In the genomic region with DNA sequence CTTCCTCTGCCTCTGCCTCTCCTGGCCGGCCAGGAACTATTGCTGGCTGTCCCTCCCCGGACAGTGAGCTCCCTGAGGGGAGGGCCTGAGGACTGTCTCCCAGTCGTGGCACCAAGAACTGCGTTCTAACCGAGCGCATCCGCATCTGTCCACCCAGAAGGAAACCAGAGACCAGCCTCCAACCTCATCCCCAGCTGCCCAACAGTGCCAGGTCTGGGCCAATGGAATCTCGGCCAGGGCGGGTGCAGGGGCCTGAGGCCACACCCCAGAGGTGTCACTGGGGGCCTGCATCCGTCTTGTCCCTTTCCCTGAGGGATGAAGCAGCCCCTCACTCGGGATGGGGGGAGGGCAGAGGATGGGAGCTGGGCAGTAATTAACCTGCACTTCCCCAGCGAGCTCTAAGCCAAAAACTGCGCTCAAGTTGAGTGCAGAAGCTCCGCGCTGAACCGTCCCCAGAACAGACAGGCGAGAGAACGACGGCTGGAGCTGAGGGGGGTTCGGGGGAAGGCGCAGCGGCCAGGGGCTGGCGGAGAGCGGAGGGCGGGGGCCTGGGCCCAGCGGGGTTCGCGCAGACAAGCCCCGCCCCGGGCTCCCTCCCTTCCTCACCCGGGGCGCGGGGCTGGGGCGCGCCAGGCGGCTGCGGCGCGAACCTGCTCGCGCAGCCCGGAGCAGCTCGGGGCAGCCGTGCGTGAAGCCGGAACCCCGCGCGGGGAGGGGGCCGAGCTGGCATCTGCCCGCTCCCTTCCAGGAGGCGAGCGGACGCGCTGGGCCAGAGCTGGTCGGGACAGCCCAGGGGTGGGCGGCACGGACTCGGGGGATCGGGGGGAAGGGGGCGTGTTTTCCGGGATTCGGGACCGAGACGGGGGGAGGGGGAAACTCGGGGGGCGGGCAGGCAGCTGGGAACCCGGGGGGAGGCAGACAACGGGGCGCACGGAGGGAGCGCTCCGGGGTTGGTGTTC, we compare ENCODE assay signal across 9 cellular contexts. TPM values are rescaled to one million over a fixed set of nuclear protein-coding genes. Genes with fewer than 3 reads are reported as not detected.
A peak's percentile ranks its signal among the peaks of the same experiment; 100 is the strongest.
DNase-seq lines count a peak whose midpoint lies in the region; ATAC-seq, FAIRE-seq and TF ChIP-seq lines count a peak whose summit lies in the region.
"Had no signal": no experiment of that assay in that cellular context is flagged by ENCODE, and none has a peak within 500 bp of the region (broad histone marks: within the 10 kb centered on the region; RNA-seq: fewer than 3 reads in every experiment).

No MANE protein-coding gene starts in this region.

- TF ChIP-seq RAD21 in IMR-90 (IDR thresholded peaks at IDR 0.05; ENCODE audit: low read length) = no peak

- H2BK20ac ChIP-seq in IMR-90 (ENCODE audit: low read depth, low read length) = no peak overlapping the region

- H3K27ac ChIP-seq in IMR-90 (ENCODE audit: insufficient read depth, low read length) (peak overlapping the region; percentile 84), RWPE1 (peak overlapping the region; percentile 98)

- H2AK9ac ChIP-seq in IMR-90 (replicated peaks; ENCODE audit: low read depth, low read length, poor library complexity) = peak overlapping the region; percentile 48

- H3K36me3 ChIP-seq in IMR-90 (ENCODE audit: control insufficient read depth, insufficient read depth, low read length) (no peaks in the 10 kb centered on the region), neuron (ENCODE audit: insufficient read depth, low read length) (no peaks in the 10 kb centered on the region)

- WGBS in IMR-90 (ENCODE audit: extremely low coverage in 2 of 2, insufficient read length in 1 of 2), 2 experiments = 7% methylated on average over 5 of the region's 73 CpGs; no CpG with 5 or more reads in 1 of the 2 experiments

- H2AFZ ChIP-seq in IMR-90 (replicated peaks; ENCODE audit: low read length, poor library complexity) = peak overlapping the region; percentile 95
- peak overlapping the region; percentile 52 for H2AFZ ChIP-seq in neuron (ENCODE audit: low read depth, low read length)

- no peak overlapping the region for H2BK15ac ChIP-seq in IMR-90 (ENCODE audit: low read depth, low read length)

- H3K9me3 ChIP-seq in IMR-90 (ENCODE audit: control insufficient read depth, insufficient read depth, low read length) = no peaks in the 10 kb centered on the region
- H3K9me3 ChIP-seq in neuron (ENCODE audit: low read length) = no peaks in the 10 kb centered on the region

- peak overlapping the region; percentile 78 for H4K91ac ChIP-seq in IMR-90 (ENCODE audit: insufficient read depth, low read depth, low read length)

- peak overlapping the region; percentile 59 to 71; a peak in 3 of 4 replicates for H4K8ac ChIP-seq in IMR-90 (ENCODE audit: low read depth in 2 of 2, low read length in 2 of 2)

- POLR2A ChIA-PET in IMR-90 (lab: Charles Lee; ENCODE audit: unreplicated experiment) = interaction anchor here (0.6 kb wide), 1 partner anchor 44 kb away, joined by 12 read pairs; no protein-coding TSS in a partner anchor
- POLR2A ChIA-PET in RWPE1 (lab: Yijun Ruan, JAX; ENCODE audit: low non-redundant PET) = interaction anchor here (1.0 to 2.1 kb wide), 7 partner anchors 11 to 53 kb away, joined by 3 to 11 read pairs (median 5); a partner anchor contains a TSS

- TF ChIP-seq POLR2A in IMR-90 (IDR thresholded peaks at IDR 0.05; ENCODE audit: low read depth, low read length) = no peak

- dilution Hi-C loops in IMR-90 (cut with HindIII; ENCODE audit: low sequenced_read_pairs, unreplicated experiment) = no loop called here

- H3K56ac ChIP-seq in IMR-90 (ENCODE audit: extremely low read depth, insufficient read depth, low read length) = no peak overlapping the region; the same call in 1 of the 2 replicates

- peak overlapping the region; percentile 76; the same call in 1 of the 2 replicates for H3K23ac ChIP-seq in IMR-90 (ENCODE audit: low read depth, low read length)

- H2AK5ac ChIP-seq in IMR-90 (ENCODE audit: low read depth, low read length) = peak overlapping the region; percentile 43

- peaks cover 18% of the 10 kb centered on the region for H3K4me1 ChIP-seq in IMR-90 (ENCODE audit: control insufficient read depth, insufficient read depth, low read length)
- peaks cover 8% of the 10 kb centered on the region for H3K4me1 ChIP-seq in neuron (ENCODE audit: insufficient read depth, low read length)

- H2BK120ac ChIP-seq in IMR-90 (ENCODE audit: low read depth, low read length) = peak overlapping the region; percentile 72; the same call in 1 of the 2 replicates

- ATAC-seq in GM21447 (IDR thresholded peaks at IDR 0.05; ENCODE audit: unreplicated experiment) = peak; percentile 44
- peak; percentile 72 for ATAC-seq in IMR-90 (ENCODE audit: low read depth)

- BruUV-seq in IMR-90 (replicated peaks; lab: Mats Ljungman, UMichigan) = no TSS peak

- peak overlapping the region; percentile 82 for H3K4ac ChIP-seq in IMR-90 (ENCODE audit: low read depth, low read length)

- H2BK5ac ChIP-seq in IMR-90 (ENCODE audit: low read depth, low read length, poor library complexity, severe bottlenecking) = peak overlapping the region; percentile 77

- no peak for FAIRE-seq in frontal cortex (lab: Jason Lieb, UNC)
- FAIRE-seq: islet of Langerhans had no signal

- DNase-seq in DMS 273 treated with DMSO at 0.1 percent for 48 hours (lab: John Stamatoyannopoulos, UW) (peak; percentile 34), IMR-90 (peak; percentile 62), RWPE1 (ENCODE audit: low spot score) (peak; percentile 88), frontal cortex (ENCODE audit: low spot score in 2 of 2) (peak; percentile 88 to 90), superior temporal gyrus (ENCODE audit: extremely low spot score) (peak; percentile 81)
- peak; percentile 64 for DNase-seq in activated naive CD4-positive, alpha-beta T cell treated with Interleukin-2 at 50 U/mL for 16 hours

- H3K9ac ChIP-seq in IMR-90 (ENCODE audit: low read depth, low read length) = peak overlapping the region; percentile 66

- H3K9me1 ChIP-seq in IMR-90 (ENCODE audit: insufficient read depth, low read length) = peaks cover 9% of the 10 kb centered on the region; the same call in 1 of the 2 replicates

- peak overlapping the region; percentile 80 for H3K4me2 ChIP-seq in IMR-90 (ENCODE audit: low read depth, low read length)

- intact Hi-C loops in IMR-90 (cut with micrococcal nuclease) = loop anchor here (1.0 to 2.0 kb wide), 3 partner anchors 27 to 51 kb away; no protein-coding TSS in a partner anchor

- no peaks in the 10 kb centered on the region for H4K20me1 ChIP-seq in IMR-90 (ENCODE audit: insufficient read depth, low read length)

- peak overlapping the region; percentile 35 for H4K5ac ChIP-seq in IMR-90 (ENCODE audit: low read depth, low read length)

- CTCF ChIA-PET in IMR-90 (lab: Yijun Ruan, JAX) = interaction anchor here (0.6 to 1.2 kb wide), 3 partner anchors 54 to 366 kb away, joined by 3 to 4 read pairs (median 3); a partner anchor contains a TSS
- CTCF ChIA-PET in RWPE1 (lab: Yijun Ruan, JAX) = interaction anchor here (0.5 to 1.9 kb wide), 12 partner anchors 11 to 310 kb away, joined by 3 to 11 read pairs (median 4); a partner anchor contains a TSS

- peak overlapping the region; percentile 61; the same call in 1 of the 2 replicates for H3K14ac ChIP-seq in IMR-90 (replicated peaks; ENCODE audit: low read depth, low read length)

- peak overlapping the region; percentile 29; the same call in 1 of the 2 replicates for H3K18ac ChIP-seq in IMR-90 (ENCODE audit: low read depth, low read length)

- peak overlapping the region; percentile 88 for H3K4me3 ChIP-seq in IMR-90 (ENCODE audit: insufficient read depth, low read depth, low read length)
- peak overlapping the region; percentile 39 for H3K4me3 ChIP-seq in neuron (ENCODE audit: low read length)

- TF ChIP-seq CTCF in IMR-90 (conservative IDR thresholded peaks at IDR 0.05; ENCODE audit: low read depth, low read length) (0 out of 2 replicates have a peak, but pooled peaks have one; percentile 2), RWPE1 (conservative IDR thresholded peaks at IDR 0.05; ENCODE audit: low read depth) (no peak)

- in situ Hi-C loops in IMR-90 (cut with MboI; ENCODE audit: low sequenced_read_pairs) = no loop called here

- H3K27me3 ChIP-seq in IMR-90 (ENCODE audit: control insufficient read depth, insufficient read depth, low read length) (no peaks in the 10 kb centered on the region), neuron (ENCODE audit: insufficient read depth, low read length) (peaks cover 39% of the 10 kb centered on the region)

- peaks cover 6 to 23% of the 10 kb centered on the region in 2 experiments; a peak in 2 of 4 replicates for H3K79me1 ChIP-seq in IMR-90 (ENCODE audit: low read depth in 1 of 2, low read length in 2 of 2)

TF ChIP-seq in IMR-90, 13 proteins besides CTCF, POLR2A, EP300 and RAD21 (continues in another document):
- TF ChIP-seq NFE2L2 (IDR thresholded peaks at IDR 0.05; ENCODE audit: low read depth, low read length) = no peak
- TF ChIP-seq RCOR1 (IDR thresholded peaks at IDR 0.05; ENCODE audit: insufficient replicate concordance, low read length) = no peak

RNA-seq across cellular contexts. Expression of a gene that starts 1.4 kb away (rescaled TPM):
- total RNA-seq in IMR-90 (2012; rRNA removed) (4.4 and 4.5 TPM in 2 replicates), frontal cortex (1.6 TPM)
- polyA plus RNA-seq in IMR-90 (2012; rRNA removed) = 4.7 and 4.9 TPM in 2 replicates
- polyA plus RNA-seq in IMR-90 (2012; cell fraction: cytosol; rRNA removed) = 3.7 and 4.9 TPM in 2 replicates
- polyA plus RNA-seq in IMR-90 (2012; cell fraction: nucleus; rRNA removed; ENCODE audit: low replicate concordance) = 8.0 and 14.7 TPM in 2 replicates

RNA-seq across cellular contexts. Expression of a gene that starts 13.2 kb away (rescaled TPM):
- total RNA-seq in IMR-90 (2012; rRNA removed) (not detected in 2 replicates), frontal cortex (under 0.01 TPM)
- polyA plus RNA-seq in IMR-90 (2012; rRNA removed) = not detected in 2 replicates
- not detected in 2 replicates for polyA plus RNA-seq in IMR-90 (2012; cell fraction: cytosol; rRNA removed)
- polyA plus RNA-seq in IMR-90 (2012; cell fraction: nucleus; rRNA removed; ENCODE audit: low replicate concordance) = not detected in 2 replicates

RNA-seq across cellular contexts. Expression of a gene that starts 45.7 kb away (rescaled TPM):
- total RNA-seq in IMR-90 (2012; rRNA removed) (0.28 and 0.54 TPM in 2 replicates), frontal cortex (9.4 TPM)
- polyA plus RNA-seq in IMR-90 (2012; rRNA removed) = 3.8 and 4.3 TPM in 2 replicates
- 2.6 and 3.8 TPM in 2 replicates for polyA plus RNA-seq in IMR-90 (2012; cell fraction: cytosol; rRNA removed)
- 11.0 and 15.2 TPM in 2 replicates for polyA plus RNA-seq in IMR-90 (2012; cell fraction: nucleus; rRNA removed; ENCODE audit: low replicate concordance)

RNA-seq across cellular contexts. Expression of a gene that starts 46.6 kb away (rescaled TPM):
- total RNA-seq in IMR-90 (2012; rRNA removed) (not detected in 2 replicates), frontal cortex (0.41 TPM)
- polyA plus RNA-seq in IMR-90 (2012; rRNA removed) = 0.72 and 0.99 TPM in 2 replicates
- 0.24 and 0.64 TPM in 2 replicates for polyA plus RNA-seq in IMR-90 (2012; cell fraction: cytosol; rRNA removed)
- 8.3 and 34.1 TPM in 2 replicates for polyA plus RNA-seq in IMR-90 (2012; cell fraction: nucleus; rRNA removed; ENCODE audit: low replicate concordance)

RNA-seq across cellular contexts. Expression of a gene that starts 53.5 kb away (rescaled TPM):
- 120 and 128 TPM in 2 replicates for total RNA-seq in IMR-90 (2012; rRNA removed)
- 204 and 227 TPM in 2 replicates for polyA plus RNA-seq in IMR-90 (2012; rRNA removed)
- polyA plus RNA-seq in IMR-90 (2012; cell fraction: cytosol; rRNA removed) = 153 and 242 TPM in 2 replicates
- polyA plus RNA-seq in IMR-90 (2012; cell fraction: nucleus; rRNA removed; ENCODE audit: low replicate concordance) = 16.5 and 124 TPM in 2 replicates
- total RNA-seq in frontal cortex = 35.9 TPM

Comparison
In these comparisons a context has a peak if more than half of its experiments do, and no peak if none do; other contexts are left out.
1. Peak in every context shown above with its lines: DNase-seq, ATAC-seq, H3K4me3 ChIP-seq and H3K27ac ChIP-seq.
2. DNase-seq: peak in every context shown above with its lines; median percentile 89 in frontal cortex; 88 in RWPE1; 81 in superior temporal gyrus; 64 in activated naive CD4-positive, alpha-beta T cell treated with Interleukin-2 at 50 U/mL for 16 hours; 62 in IMR-90; 34 in DMS 273 treated with DMSO at 0.1 percent for 48 hours.